29 cellular contexts compared by ENCODE assay signal in genomic region chr6:125212377-125212776, GRCh38. TPM values are rescaled to one million over a fixed set of nuclear protein-coding genes. Genes with fewer than 3 reads are reported as not detected.
"Had no signal": no experiment of that assay in that cellular context is flagged by ENCODE, and none has a peak within 500 bp of the region (broad histone marks: within the 10 kb centered on the region; RNA-seq: fewer than 3 reads in every experiment).

No MANE protein-coding gene starts in this region.

- H3K4me3 ChIP-seq: esophagus muscularis mucosa, gastroesophageal sphincter, lung, neural progenitor cell, prostate gland, suprapubic skin, tibial nerve had no signal

- ATAC-seq: activated T-cell treated with anti-CD3 and anti-CD28 coated beads, Interleukin-2, amount 50 U/mL, for 72 hours; effector memory CD8-positive, alpha-beta T cell; gastroesophageal sphincter; naive thymus-derived CD8-positive, alpha-beta T cell; right cardiac atrium; stimulated activated effector memory CD8-positive, alpha-beta T cell treated with anti-CD3 and anti-CD28 coated beads, Interleukin-12 subunit alpha, Interleukin-12 subunit beta, amount 100 ng/mL, for 72 hours; stimulated activated naive CD8-positive, alpha-beta T cell treated with anti-CD3 and anti-CD28 coated beads, Interleukin-15, amount 100 ng/mL, for 72 hours; T-helper 17 cell had no signal

- H3K9me3 ChIP-seq: esophagus muscularis mucosa, gastroesophageal sphincter, prostate gland, suprapubic skin, tibial nerve had no signal

- H2AFZ ChIP-seq: neural progenitor cell had no signal

- H3K9ac ChIP-seq: neural progenitor cell had no signal

- FAIRE-seq: endothelial cell of umbilical vein, keratinocyte, urothelium cell line had no signal

- H3K4me1 ChIP-seq: gastroesophageal sphincter, neural progenitor cell, prostate gland, tibial nerve had no signal

- DNase-seq: activated CD4-positive, alpha-beta T cell treated with anti-CD3 and anti-CD28 coated beads for 4 hours; activated CD4-positive, alpha-beta T cell treated with anti-CD3 and anti-CD28 coated beads, Interleukin-2, amount 50 U/mL, for 48 hours; activated CD4-positive, CD25-positive, alpha-beta regulatory T cell; activated effector memory CD4-positive, alpha-beta T cell treated with Interleukin-2 at 50 U/mL for 16 hours; activated naive CD4-positive, alpha-beta T cell treated with anti-CD3 and anti-CD28 coated beads for 36 hours; activated naive CD8-positive, alpha-beta T cell treated with anti-CD3 and anti-CD28 coated beads, Interleukin-2, amount 10 ng/mL, durations not matched to agents 7 days and 5 days; activated T-cell treated with anti-CD3 and anti-CD28 coated beads, Interleukin-2, amount 50 U/mL, for 72 hours; amygdala; central memory CD4-positive, alpha-beta T cell; effector memory CD8-positive, alpha-beta T cell; head of caudate nucleus; hypothalamus; naive thymus-derived CD8-positive, alpha-beta T cell; right cardiac atrium; stimulated activated CD4-positive, alpha-beta T cell treated with anti-CD3 and anti-CD28 coated beads, Interleukin-1b, Interleukin-23, amount 100 ng/mL, for 48 hours; stimulated activated naive CD8-positive, alpha-beta T cell treated with anti-CD3 and anti-CD28 coated beads, Interleukin-15, amount 100 ng/mL, for 72 hours; SW 1271; T-helper 17 cell had no signal

- H3K36me3 ChIP-seq: esophagus muscularis mucosa, gastroesophageal sphincter, neural progenitor cell, prostate gland, suprapubic skin, tibial nerve had no signal

- H3K27ac ChIP-seq: esophagus muscularis mucosa, gastroesophageal sphincter, neural progenitor cell, prostate gland, suprapubic skin, tibial nerve had no signal

- H3K27me3 ChIP-seq: esophagus muscularis mucosa, gastroesophageal sphincter, neural progenitor cell, suprapubic skin, tibial nerve had no signal

- H3K4me2 ChIP-seq: neural progenitor cell had no signal

RNA-seq across cellular contexts. Expression of gene TPD52L1, which starts 58.8 kb away (rescaled TPM):
- total RNA-seq: activated naive CD8-positive, alpha-beta T cell treated with anti-CD3 and anti-CD28 coated beads, Interleukin-2, amount 10 ng/mL, durations not matched to agents 7 days and 5 days; naive thymus-derived CD8-positive, alpha-beta T cell; T-helper 17 cell had no signal
- polyA plus RNA-seq: naive thymus-derived CD8-positive, alpha-beta T cell had no signal
